Comparison of ENCODE assay signal across 2 cellular contexts in the genomic region with DNA sequence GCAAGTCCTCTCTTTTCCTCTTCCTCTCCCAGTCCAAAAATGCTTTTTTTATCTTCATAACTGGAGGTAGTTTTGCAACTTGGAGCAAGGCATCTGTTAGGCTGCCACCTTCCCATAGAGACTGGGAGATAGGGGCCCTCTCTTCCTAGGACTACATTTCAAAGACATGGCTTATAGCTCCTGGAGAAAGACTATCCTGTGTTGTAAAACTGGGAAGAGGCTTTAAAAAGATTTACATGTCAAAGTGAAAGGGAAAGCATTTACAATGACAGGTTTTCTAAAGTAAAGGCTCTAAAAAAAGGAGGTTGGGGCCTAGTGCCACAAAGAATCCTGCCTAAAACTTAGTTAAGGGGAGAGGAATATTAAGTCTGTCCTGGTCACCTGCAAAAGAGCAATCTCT.
TF ChIP-seq lines count a peak whose summit lies in the region.

No MANE protein-coding gene starts in this region.

TF ChIP-seq in GM23338, 12 proteins besides CTCF, POLR2A, EP300 and RAD21:
- TF ChIP-seq, protein P1, sequence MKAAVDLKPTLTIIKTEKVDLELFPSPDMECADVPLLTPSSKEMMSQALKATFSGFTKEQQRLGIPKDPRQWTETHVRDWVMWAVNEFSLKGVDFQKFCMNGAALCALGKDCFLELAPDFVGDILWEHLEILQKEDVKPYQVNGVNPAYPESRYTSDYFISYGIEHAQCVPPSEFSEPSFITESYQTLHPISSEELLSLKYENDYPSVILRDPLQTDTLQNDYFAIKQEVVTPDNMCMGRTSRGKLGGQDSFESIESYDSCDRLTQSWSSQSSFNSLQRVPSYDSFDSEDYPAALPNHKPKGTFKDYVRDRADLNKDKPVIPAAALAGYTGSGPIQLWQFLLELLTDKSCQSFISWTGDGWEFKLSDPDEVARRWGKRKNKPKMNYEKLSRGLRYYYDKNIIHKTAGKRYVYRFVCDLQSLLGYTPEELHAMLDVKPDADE (IDR thresholded peaks at IDR 0.05): no peak
- TF ChIP-seq STAT1 (IDR thresholded peaks at IDR 0.05; ENCODE audit: unreplicated experiment): no peak
TF ChIP-seq in GM23338: peak in this region for 0.

TF ChIP-seq in GM12878, 131 proteins besides CTCF, POLR2A, EP300 and RAD21:
- TF ChIP-seq CREB1 (IDR thresholded peaks at IDR 0.05; ENCODE audit: low read depth): no peak
- TF ChIP-seq NFXL1 (IDR thresholded peaks at IDR 0.05; ENCODE audit: borderline replicate concordance): no peak
- no peak for TF ChIP-seq MYC (IDR thresholded peaks at IDR 0.05; ENCODE audit: insufficient read depth, insufficient read length, insufficient replicate concordance, low read length, severe bottlenecking)
- no peak for TF ChIP-seq ZNF384 (IDR thresholded peaks at IDR 0.05; ENCODE audit: borderline replicate concordance, low read depth, low read length)
- no peak for TF ChIP-seq ZNF274 (IDR thresholded peaks at IDR 0.05; ENCODE audit: insufficient read depth, insufficient read length)
- no peak for TF ChIP-seq LARP7 (IDR thresholded peaks at IDR 0.05)
- TF ChIP-seq ATF2 (IDR thresholded peaks at IDR 0.05; ENCODE audit: low read length): no peak
- no peak for TF ChIP-seq KLF5 (IDR thresholded peaks at IDR 0.05; ENCODE audit: partially characterized antibody)
- no peak for TF ChIP-seq TCF7 (IDR thresholded peaks at IDR 0.05; ENCODE audit: borderline replicate concordance)
- TF ChIP-seq ZNF592 (IDR thresholded peaks at IDR 0.05): no peak
- no peak for TF ChIP-seq GABPA (IDR thresholded peaks at IDR 0.05; ENCODE audit: low read depth)
- no peak for TF ChIP-seq FOXK2 (IDR thresholded peaks at IDR 0.05)
- TF ChIP-seq TAF1 (IDR thresholded peaks at IDR 0.05; ENCODE audit: borderline replicate concordance, low read depth, low read length): no peak
- TF ChIP-seq SMAD1 (IDR thresholded peaks at IDR 0.05; ENCODE audit: low read depth, partially characterized antibody): no peak
- TF ChIP-seq CBX5 (IDR thresholded peaks at IDR 0.05; ENCODE audit: low read depth): no peak
- TF ChIP-seq JUND (IDR thresholded peaks at IDR 0.05; ENCODE audit: low read depth, low read length): no peak
- no peak for TF ChIP-seq POLR2AphosphoS5 (IDR thresholded peaks at IDR 0.05; ENCODE audit: low read length)
- TF ChIP-seq, protein P2, sequence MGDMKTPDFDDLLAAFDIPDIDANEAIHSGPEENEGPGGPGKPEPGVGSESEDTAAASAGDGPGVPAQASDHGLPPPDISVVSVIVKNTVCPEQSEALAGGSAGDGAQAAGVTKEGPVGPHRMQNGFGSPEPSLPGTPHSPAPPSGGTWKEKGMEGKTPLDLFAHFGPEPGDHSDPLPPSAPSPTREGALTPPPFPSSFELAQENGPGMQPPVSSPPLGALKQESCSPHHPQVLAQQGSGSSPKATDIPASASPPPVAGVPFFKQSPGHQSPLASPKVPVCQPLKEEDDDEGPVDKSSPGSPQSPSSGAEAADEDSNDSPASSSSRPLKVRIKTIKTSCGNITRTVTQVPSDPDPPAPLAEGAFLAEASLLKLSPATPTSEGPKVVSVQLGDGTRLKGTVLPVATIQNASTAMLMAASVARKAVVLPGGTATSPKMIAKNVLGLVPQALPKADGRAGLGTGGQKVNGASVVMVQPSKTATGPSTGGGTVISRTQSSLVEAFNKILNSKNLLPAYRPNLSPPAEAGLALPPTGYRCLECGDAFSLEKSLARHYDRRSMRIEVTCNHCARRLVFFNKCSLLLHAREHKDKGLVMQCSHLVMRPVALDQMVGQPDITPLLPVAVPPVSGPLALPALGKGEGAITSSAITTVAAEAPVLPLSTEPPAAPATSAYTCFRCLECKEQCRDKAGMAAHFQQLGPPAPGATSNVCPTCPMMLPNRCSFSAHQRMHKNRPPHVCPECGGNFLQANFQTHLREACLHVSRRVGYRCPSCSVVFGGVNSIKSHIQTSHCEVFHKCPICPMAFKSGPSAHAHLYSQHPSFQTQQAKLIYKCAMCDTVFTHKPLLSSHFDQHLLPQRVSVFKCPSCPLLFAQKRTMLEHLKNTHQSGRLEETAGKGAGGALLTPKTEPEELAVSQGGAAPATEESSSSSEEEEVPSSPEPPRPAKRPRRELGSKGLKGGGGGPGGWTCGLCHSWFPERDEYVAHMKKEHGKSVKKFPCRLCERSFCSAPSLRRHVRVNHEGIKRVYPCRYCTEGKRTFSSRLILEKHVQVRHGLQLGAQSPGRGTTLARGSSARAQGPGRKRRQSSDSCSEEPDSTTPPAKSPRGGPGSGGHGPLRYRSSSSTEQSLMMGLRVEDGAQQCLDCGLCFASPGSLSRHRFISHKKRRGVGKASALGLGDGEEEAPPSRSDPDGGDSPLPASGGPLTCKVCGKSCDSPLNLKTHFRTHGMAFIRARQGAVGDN (IDR thresholded peaks at IDR 0.05): no peak
- no peak for TF ChIP-seq NR2C2 (IDR thresholded peaks at IDR 0.05; ENCODE audit: borderline replicate concordance, control insufficient read depth, insufficient read length, low read depth)
- no peak for TF ChIP-seq NFYA (IDR thresholded peaks at IDR 0.05; ENCODE audit: borderline replicate concordance, low read depth, low read length)
